ENCODE assay signal across 17 cellular contexts in the genomic region with DNA sequence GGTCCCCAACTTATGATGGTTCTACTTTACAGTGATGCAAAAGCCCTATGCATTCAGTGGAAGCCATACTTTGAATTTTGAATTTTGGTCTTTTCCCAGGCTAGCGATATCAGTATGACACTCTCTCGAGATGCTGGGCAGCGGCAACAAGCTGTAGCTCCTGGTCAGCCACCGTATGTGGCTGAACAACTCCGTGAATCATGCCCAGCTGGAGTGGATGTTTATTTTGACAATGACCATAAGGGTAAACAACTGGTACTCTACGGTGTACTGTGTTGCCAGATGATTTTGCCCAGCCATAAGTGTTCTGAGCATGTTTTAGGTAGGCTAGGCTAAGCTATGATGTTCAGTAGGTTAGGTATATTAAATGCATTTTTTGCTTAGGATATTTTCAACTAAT. TPM values are rescaled to one million over a fixed set of nuclear protein-coding genes. Genes with fewer than 3 reads are reported as not detected.
DNase-seq lines count a peak whose midpoint lies in the region.
"Had no signal": no experiment of that assay in that cellular context is flagged by ENCODE, and none has a peak within 500 bp of the region (broad histone marks: within the 10 kb centered on the region; RNA-seq: fewer than 3 reads in every experiment).

No MANE protein-coding gene starts in this region.

- DNase-seq in EL (peak; percentile 44), LHCN-M2 (ENCODE audit: low read depth) (peak; percentile 65), astrocyte of the hippocampus (ENCODE audit: low read depth, low spot score) (peak; percentile 20), mesenchymal stem cell (peak; percentile 88), NCI-H82 (lab: John Stamatoyannopoulos, UW) (no peak), NK-92 (lab: John Stamatoyannopoulos, UW; ENCODE audit: unreplicated experiment) (no peak)
- DNase-seq in stimulated activated CD4-positive, alpha-beta T cell treated with anti-CD3 and anti-CD28 coated beads, Interleukin-4, amount 100 ng/mL, for 4 hours: no peak
- DNase-seq: C1 segment of cervical spinal cord, GDM1, NCI-H1930, NCI-H2171 treated with DMSO at 0.1 percent for 48 hours, NCI-H510A, PC-3, SK-N-SH, T-helper 1 cell had no signal

- H3K14ac ChIP-seq in mesenchymal stem cell (ENCODE audit: low read length in 2 of 2): no peak overlapping the region

- no peak overlapping the region for H4K8ac ChIP-seq in mesenchymal stem cell (ENCODE audit: low read length)

- peaks cover 5 to 46% of the 10 kb centered on the region in 2 experiments for H3K36me3 ChIP-seq in mesenchymal stem cell (ENCODE audit: control insufficient read depth in 1 of 2, insufficient read depth in 2 of 2, low read depth in 1 of 2, low read length in 2 of 2)

- no peak overlapping the region for H3K4me3 ChIP-seq in mesenchymal stem cell (ENCODE audit: insufficient read depth in 1 of 2, low read depth in 1 of 2, low read length in 2 of 2)

- no peak overlapping the region for H3K27ac ChIP-seq in mesenchymal stem cell (ENCODE audit: low read length, poor library complexity, severe bottlenecking)
- H3K27ac ChIP-seq: HL-60, KMS-11 had no signal

- H2BK120ac ChIP-seq in mesenchymal stem cell (ENCODE audit: low read depth, low read length): no peak overlapping the region

- H2BK5ac ChIP-seq in mesenchymal stem cell (ENCODE audit: low read depth, low read length, poor library complexity, severe bottlenecking): no peak overlapping the region

- peaks cover 2% of the 10 kb centered on the region for H3K4me1 ChIP-seq in mesenchymal stem cell (ENCODE audit: control insufficient read depth, insufficient read depth, low read depth, low read length)

- no peaks in the 10 kb centered on the region for H3K27me3 ChIP-seq in mesenchymal stem cell (ENCODE audit: control insufficient read depth in 1 of 2, insufficient read depth in 1 of 2, low read length in 2 of 2)

- H3K4ac ChIP-seq in mesenchymal stem cell (ENCODE audit: low read depth in 1 of 2, low read length in 2 of 2): no peak overlapping the region

- H3K9me3 ChIP-seq in mesenchymal stem cell (ENCODE audit: control insufficient read depth, low read length): no peaks in the 10 kb centered on the region
- H3K9me3 ChIP-seq: SK-N-SH had no signal

- H2AK5ac ChIP-seq in mesenchymal stem cell (ENCODE audit: low read length, severe bottlenecking): no peak overlapping the region

- no peak overlapping the region for H4K91ac ChIP-seq in mesenchymal stem cell (ENCODE audit: low read length)

- peak overlapping the region; percentile 71 for H2AFZ ChIP-seq in mesenchymal stem cell (ENCODE audit: low read depth, low read length)

- H3K9ac ChIP-seq in mesenchymal stem cell (ENCODE audit: low read length): no peak overlapping the region
- H3K9ac ChIP-seq: KMS-11, SK-N-SH had no signal

- no peak overlapping the region for H2BK12ac ChIP-seq in mesenchymal stem cell (ENCODE audit: low read length in 2 of 2)

- H3K18ac ChIP-seq in mesenchymal stem cell (ENCODE audit: low read depth in 1 of 2, low read length in 2 of 2): no peak overlapping the region

- H3K23ac ChIP-seq in mesenchymal stem cell (ENCODE audit: low read length in 2 of 2): no peak overlapping the region

- no peak overlapping the region for H2BK15ac ChIP-seq in mesenchymal stem cell (ENCODE audit: low read depth, poor library complexity, severe bottlenecking)

- WGBS in mesenchymal stem cell: 17% methylated on average over 6 of the region's 6 CpGs

- peaks cover 2% of the 10 kb centered on the region for H3K79me1 ChIP-seq in mesenchymal stem cell (replicated peaks; ENCODE audit: low read length, poor library complexity, severe bottlenecking)

- no peak overlapping the region for H3K4me2 ChIP-seq in mesenchymal stem cell (ENCODE audit: low read length, poor library complexity, severe bottlenecking)
- H3K4me2 ChIP-seq: KMS-11, SK-N-SH had no signal

RNA-seq across cellular contexts. Expression of a gene that starts 8.2 kb away (rescaled TPM):
- total RNA-seq in LHCN-M2 (2014; rRNA removed): 47.5 and 52.1 TPM in 2 replicates
- 24.5 TPM for polyA plus RNA-seq in LHCN-M2 (2012)
- polyA plus RNA-seq in mesenchymal stem cell (2013, experiment 1 of 2): 19.6 TPM
- 20.9 TPM for polyA plus RNA-seq in mesenchymal stem cell (2013, experiment 2 of 2)

RNA-seq across cellular contexts. Expression of a gene that starts 26.8 kb away (rescaled TPM):
- 9.0 and 18.9 TPM in 2 replicates for total RNA-seq in LHCN-M2 (2014; rRNA removed)
- 2.3 TPM for polyA plus RNA-seq in LHCN-M2 (2012)
- 4.0 TPM for polyA plus RNA-seq in mesenchymal stem cell (2013, experiment 1 of 2)
- polyA plus RNA-seq in mesenchymal stem cell (2013, experiment 2 of 2): 3.8 TPM

Comparison
In these comparisons a context has a peak if more than half of its experiments do, and no peak if none do; other contexts are left out.
1. DNase-seq: peak in EL (single experiment), LHCN-M2 (single experiment), astrocyte of the hippocampus (single experiment) and mesenchymal stem cell (single experiment); none in stimulated activated CD4-positive, alpha-beta T cell treated with anti-CD3 and anti-CD28 coated beads, Interleukin-4, amount 100 ng/mL, for 4 hours (0 of 2), NCI-H82 (single experiment) and NK-92 (single experiment).